ENCODE assay signal across 9 cellular contexts in the genomic region with DNA sequence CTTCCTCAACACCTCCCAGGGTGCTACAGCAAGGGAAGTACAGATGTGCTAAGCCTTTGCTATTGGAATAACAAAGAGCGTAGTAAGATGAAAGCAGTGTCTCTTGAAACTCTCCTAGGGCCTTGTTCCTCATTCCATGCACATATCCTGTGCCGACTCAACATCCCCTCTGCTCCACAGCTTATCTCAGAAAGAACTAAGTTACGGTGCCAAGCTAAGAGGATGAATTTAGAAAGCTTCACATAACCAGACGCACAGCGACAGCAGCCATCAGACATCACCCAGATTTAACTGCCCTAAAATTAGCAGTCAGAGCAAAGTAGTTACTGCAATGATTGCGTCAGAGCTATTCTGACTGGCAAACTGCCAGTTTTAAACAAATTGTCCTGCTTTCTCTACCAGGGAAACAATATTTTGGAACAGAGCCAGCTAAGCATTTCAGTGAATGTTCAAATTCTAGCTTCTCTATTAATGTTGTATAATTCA. TPM values are rescaled to one million over a fixed set of nuclear protein-coding genes. Genes with fewer than 3 reads are reported as not detected.
DNase-seq lines count a peak whose midpoint lies in the region; ATAC-seq, FAIRE-seq and TF ChIP-seq lines count a peak whose summit lies in the region.
"Had no signal": no experiment of that assay in that cellular context is flagged by ENCODE, and none has a peak within 500 bp of the region (broad histone marks: within the 10 kb centered on the region; RNA-seq: fewer than 3 reads in every experiment).

No MANE protein-coding gene starts in this region.

- CTCF ChIA-PET in HepG2 (lab: Yijun Ruan, JAX; ENCODE audit: low intra/inter-chr PET ratio, low total read pairs), result no interaction called here
- CTCF ChIA-PET in CD4-positive, alpha-beta T cell (lab: Charles Lee), result no interaction called here

- H4K20me1 ChIP-seq in GM23248 (ENCODE audit: insufficient read depth) (no peaks in the 10 kb centered on the region), HepG2 (ENCODE audit: insufficient read depth, low read length) (no peaks in the 10 kb centered on the region)

- H3K79me2 ChIP-seq in GM23248 (ENCODE audit: insufficient read depth) (no peaks in the 10 kb centered on the region), HepG2 (ENCODE audit: insufficient read depth, low read length) (no peaks in the 10 kb centered on the region)

- BruUV-seq in HepG2 (replicated peaks; lab: Mats Ljungman, UMichigan), result no TSS peak

- no peaks in the 10 kb centered on the region for H3K36me3 ChIP-seq in GM23248 (ENCODE audit: low read depth)
- no peaks in the 10 kb centered on the region for H3K36me3 ChIP-seq in HepG2 (replicated peaks in 1 of 2; ENCODE audit: control insufficient read depth in 1 of 2, insufficient read depth in 2 of 2, low read length in 2 of 2)
- no peaks in the 10 kb centered on the region for H3K36me3 ChIP-seq in upper lobe of left lung

- no peaks in the 10 kb centered on the region for H3K9me3 ChIP-seq in GM23248 (ENCODE audit: low read depth)
- no peaks in the 10 kb centered on the region for H3K9me3 ChIP-seq in HepG2 (ENCODE audit: low read length)
- no peaks in the 10 kb centered on the region for H3K9me3 ChIP-seq in upper lobe of left lung
- H3K9me3 ChIP-seq in CD4-positive, alpha-beta T cell (ENCODE audit: control insufficient read depth, low read length), result no peaks in the 10 kb centered on the region

- peaks cover 15% of the 10 kb centered on the region for H3K4me1 Mint-ChIP-seq in chondrocyte (ENCODE audit: low read depth)
- H3K4me1 Mint-ChIP-seq in CD4-positive, alpha-beta T cell (ENCODE audit: low read depth), result no peaks in the 10 kb centered on the region
- H3K4me1 Mint-ChIP-seq in natural killer cell, result no peaks in the 10 kb centered on the region

- no peak overlapping the region for H3K9ac ChIP-seq in GM23248
- H3K9ac ChIP-seq in HepG2 (ENCODE audit: insufficient read depth, low read depth, low read length), result no peak overlapping the region

- no peak overlapping the region for H2AFZ ChIP-seq in GM23248
- no peak overlapping the region for H2AFZ ChIP-seq in HepG2 (ENCODE audit: low read length)

- peak overlapping the region; percentile 95 for H3K27ac Mint-ChIP-seq in chondrocyte (ENCODE audit: unreplicated experiment)
- H3K27ac Mint-ChIP-seq in CD4-positive, alpha-beta T cell, result no peak overlapping the region
- no peak overlapping the region for H3K27ac Mint-ChIP-seq in natural killer cell

- H3K4me3 Mint-ChIP-seq in chondrocyte (ENCODE audit: unreplicated experiment), result peak overlapping the region; percentile 32
- H3K4me3 Mint-ChIP-seq in CD4-positive, alpha-beta T cell, result no peak overlapping the region
- H3K4me3 Mint-ChIP-seq in natural killer cell, result no peak overlapping the region

- no peaks in the 10 kb centered on the region for H3F3A ChIP-seq in GM23248 (ENCODE audit: insufficient read depth)

- POLR2A ChIA-PET in HepG2 (lab: Yijun Ruan, JAX), result no interaction called here
- POLR2A ChIA-PET in CD4-positive, alpha-beta T cell (lab: Charles Lee), result no interaction called here

- H3K9me3 Mint-ChIP-seq in chondrocyte (ENCODE audit: low read depth) (no peaks in the 10 kb centered on the region), natural killer cell (no peaks in the 10 kb centered on the region)
- no peaks in the 10 kb centered on the region for H3K9me3 Mint-ChIP-seq in CD4-positive, alpha-beta T cell

- no peak for TF ChIP-seq RAD21 in HepG2 (CRISPR knock-in tag; IDR thresholded peaks at IDR 0.05)

- TF ChIP-seq POLR2A in HepG2 (IDR thresholded peaks at IDR 0.05; ENCODE audit: insufficient read depth in 1 of 2, low read depth in 2 of 2, low read length in 2 of 2), result no peak
- TF ChIP-seq POLR2A in upper lobe of left lung (IDR thresholded peaks at IDR 0.05), result no peak

- no peak overlapping the region for H3K4me3 ChIP-seq in GM23248
- H3K4me3 ChIP-seq in HepG2 (replicated peaks in 1 of 3; ENCODE audit: insufficient read depth in 1 of 3, low read depth in 2 of 3, low read length in 3 of 3), result no peak overlapping the region
- H3K4me3 ChIP-seq in upper lobe of left lung, result no peak overlapping the region

- H3K9me2 ChIP-seq in GM23248 (ENCODE audit: insufficient read depth), result no peaks in the 10 kb centered on the region

- TF ChIP-seq CTCF in chondrocyte (IDR thresholded peaks at IDR 0.05), result no peak
- no peak for TF ChIP-seq CTCF in HepG2 (CRISPR knock-in tag; IDR thresholded peaks at IDR 0.05)
- no peak for TF ChIP-seq CTCF in upper lobe of left lung (IDR thresholded peaks at IDR 0.05)
- TF ChIP-seq CTCF in CD4-positive, alpha-beta T cell (IDR thresholded peaks at IDR 0.05), result no peak
- TF ChIP-seq CTCF in natural killer cell (IDR thresholded peaks at IDR 0.05), result no peak

- no peak for FAIRE-seq in HepG2 (lab: Jason Lieb, UNC)
- FAIRE-seq: GM18507 had no signal

- ATAC-seq in HepG2 (no peak), upper lobe of left lung (ENCODE audit: low FRiP score in 2 of 2) (peak; percentile 73 to 74), HG02884 (IDR thresholded peaks at IDR 0.05; ENCODE audit: unreplicated experiment) (no peak), natural killer cell (no peak)
- ATAC-seq in CD4-positive, alpha-beta T cell (ENCODE audit: poor library complexity), result no peak

- H3K27ac ChIP-seq in GM23248 (no peak overlapping the region), HepG2 (ENCODE audit: extremely low read length, insufficient read depth, low read length) (no peak overlapping the region), upper lobe of left lung (peak overlapping the region; percentile 3 to 83 (median 70))
- H3K27ac ChIP-seq in CD4-positive, alpha-beta T cell (ENCODE audit: low read depth, low read length), result no peak overlapping the region

- H3K4me2 ChIP-seq in GM23248 (ENCODE audit: unreplicated experiment) (no peak overlapping the region), HepG2 (ENCODE audit: low read depth, low read length) (no peak overlapping the region)

- in situ Hi-C loops in GM23248 (cut with MboI) (no loop called here), HepG2 (cut with HindIII; ENCODE audit: extremely low pct_ligation_motif_present, low pct_unique_long_range_greater_than_20kb) (no loop called here)

- H3K27me3 Mint-ChIP-seq in chondrocyte (ENCODE audit: low read depth) (no peaks in the 10 kb centered on the region), natural killer cell (ENCODE audit: low read depth in 2 of 2) (peaks cover 23 to 49% of the 10 kb centered on the region in 2 donors)
- no peaks in the 10 kb centered on the region for H3K27me3 Mint-ChIP-seq in CD4-positive, alpha-beta T cell

- peak; percentile 42 for DNase-seq in GM23248
- DNase-seq in NCI-H446 (lab: John Stamatoyannopoulos, UW), result peak; percentile 82 to 93
- DNase-seq in chondrocyte (ENCODE audit: low spot score), result no peak
- DNase-seq in HepG2 (ENCODE audit: low spot score), result no peak
- DNase-seq in upper lobe of left lung, result peak in 1 of 2 donors; percentile 47
- no peak for DNase-seq in CD4-positive, alpha-beta T cell
- no peak for DNase-seq in natural killer cell

- H3K36me3 Mint-ChIP-seq in chondrocyte (ENCODE audit: low read depth), result no peaks in the 10 kb centered on the region
- H3K36me3 Mint-ChIP-seq in CD4-positive, alpha-beta T cell (ENCODE audit: low read depth), result no peaks in the 10 kb centered on the region
- H3K36me3 Mint-ChIP-seq in natural killer cell, result no peaks in the 10 kb centered on the region

- WGBS in GM23248 (ENCODE audit: low coverage in 1 of 2, low lambda C conversion rate in 2 of 2, missing lambda C conversion rate in 2 of 2), 2 experiments, result 52 to 58% methylated on average over 6 of the region's 6 CpGs
- WGBS in HepG2 (ENCODE audit: low lambda C conversion rate), result 33% methylated on average over 6 of the region's 6 CpGs
- WGBS in upper lobe of left lung, 2 donors, result 2 to 10% methylated on average over 6 of the region's 6 CpGs

- TF ChIP-seq EP300 in HepG2 (IDR thresholded peaks at IDR 0.05; ENCODE audit: low read depth in 2 of 2, low read length in 2 of 2) (no peak), HepG2 (CRISPR knock-in tag; IDR thresholded peaks at IDR 0.05; ENCODE audit: borderline replicate concordance) (no peak), upper lobe of left lung (IDR thresholded peaks at IDR 0.05) (peak in 1 of 4 donors; percentile 54)

- intact Hi-C loops in HepG2 (cut with micrococcal nuclease; ENCODE audit: unreplicated experiment) (no loop called here), natural killer cell (cut with micrococcal nuclease) (no loop called here)
- intact Hi-C loops in CD4-positive, alpha-beta T cell (cut with DNase I, micrococcal nuclease), result no loop called here

- no peaks in the 10 kb centered on the region for H3K27me3 ChIP-seq in GM23248 (replicated peaks; ENCODE audit: insufficient read depth)
- peaks cover 2 to 17% of the 10 kb centered on the region in 2 experiments; a peak in 2 of 5 replicates for H3K27me3 ChIP-seq in HepG2 (ENCODE audit: control insufficient read depth in 1 of 2, insufficient read depth in 2 of 2, low read length in 2 of 2)
- H3K27me3 ChIP-seq in upper lobe of left lung, result no peaks in the 10 kb centered on the region
- no peaks in the 10 kb centered on the region for H3K27me3 ChIP-seq in CD4-positive, alpha-beta T cell (ENCODE audit: control insufficient read depth, insufficient read depth, low read length)

- H3K4me1 ChIP-seq in GM23248 (ENCODE audit: insufficient read depth), result peaks cover 12% of the 10 kb centered on the region; the same call in 1 of the 2 replicates
- no peaks in the 10 kb centered on the region for H3K4me1 ChIP-seq in HepG2 (ENCODE audit: insufficient read depth, low read length)
- H3K4me1 ChIP-seq in upper lobe of left lung, result peaks cover 44 to 56% (median 46%) of the 10 kb centered on the region in 4 donors

RNA-seq across cellular contexts. Expression of a gene that starts 9.5 kb away (rescaled TPM):
- total RNA-seq in GM23248 (2014; rRNA removed; shearing (Covaris generic)), result 4.4 and 5.9 TPM in 2 replicates
- polyA plus RNA-seq in GM23248 (2016; fragmentation: Nextera tagmentation; extraction: Ambion mirVana), result 0.82 and 1.1 TPM in 2 replicates
- total RNA-seq in chondrocyte, result 8.9 to 9.5 TPM (median 9.0 TPM) in 3 replicates
- 0.03 TPM in 1 of 2 replicates, not detected in the other for total RNA-seq in HepG2 (2016; rRNA removed; fragmentation: Illumina TruSeq; extraction: Trizol)
- not detected in 2 replicates for total RNA-seq in HepG2 (2016; cell fraction: cytosol; rRNA removed; fragmentation: Illumina TruSeq; extraction: Trizol; ENCODE audit: low read depth)
- not detected in 2 replicates for total RNA-seq in HepG2 (2016; cell fraction: insoluble cytoplasmic fraction; rRNA removed; fragmentation: Illumina TruSeq; extraction: Trizol)
- 0.03 TPM in 1 of 2 replicates, not detected in the other for total RNA-seq in HepG2 (2016; cell fraction: membrane; rRNA removed; fragmentation: Illumina TruSeq; extraction: Trizol)
- not detected in 2 replicates for total RNA-seq in HepG2 (2016; cell fraction: nucleus; rRNA removed; fragmentation: Illumina TruSeq; extraction: Trizol)
- polyA plus RNA-seq in HepG2 (2011; rRNA removed), result 0.01 and 0.03 TPM in 2 replicates
- polyA plus RNA-seq in HepG2 (2011; cell fraction: cytosol; rRNA removed), result 0.01 TPM in 1 of 2 replicates, not detected in the other
- polyA plus RNA-seq in HepG2 (2011; cell fraction: nucleus; rRNA removed), result 0.05 TPM in 1 of 2 replicates, not detected in the other
- not detected in 2 replicates for polyA plus RNA-seq in HepG2 (2012)
- not detected in 2 replicates for polyA plus RNA-seq in HepG2 (2016; cell fraction: cytosol; fragmentation: Illumina TruSeq; extraction: Trizol; ENCODE audit: low read depth)
- not detected in 2 replicates for polyA plus RNA-seq in HepG2 (2016; cell fraction: insoluble cytoplasmic fraction; fragmentation: Illumina TruSeq; extraction: Trizol; ENCODE audit: low read depth)
- not detected in 2 replicates for polyA plus RNA-seq in HepG2 (2016; cell fraction: membrane; fragmentation: Illumina TruSeq; extraction: Trizol; ENCODE audit: low read depth)
- polyA plus RNA-seq in HepG2 (2016; cell fraction: nucleus; fragmentation: Illumina TruSeq; extraction: Trizol; ENCODE audit: insufficient read depth, low read depth), result not detected in 2 replicates
- 0.77 TPM in 1 of 2 replicates, not detected in the other for polyA minus RNA-seq in HepG2 (2011; rRNA and poly(A)+ RNA removed; ENCODE audit: low replicate concordance)
- polyA minus RNA-seq in HepG2 (2011; cell fraction: cytosol; rRNA and poly(A)+ RNA removed), result not detected in 2 replicates
- polyA minus RNA-seq in HepG2 (2011; cell fraction: nucleus; rRNA and poly(A)+ RNA removed), result not detected in 2 replicates
- total RNA-seq in upper lobe of left lung, result 10 to 100 TPM; 23.3 to 51.3 (median 34.2) TPM
- 1 to 10 TPM; 1.8 to 1.9 TPM for total RNA-seq in CD4-positive, alpha-beta T cell
- 1 to 10 TPM; 1.5 to 2.3 (median 1.6) TPM for total RNA-seq in natural killer cell

Comparison
In these comparisons a context has a peak if more than half of its experiments do, and no peak if none do; other contexts are left out.
1. DNase-seq: peak in GM23248 (single experiment) and NCI-H446 (2 of 2); none in chondrocyte (single experiment), HepG2 (single experiment), CD4-positive, alpha-beta T cell (0 of 10) and natural killer cell (single experiment).
2. H3K27ac ChIP-seq: peak in upper lobe of left lung (4 of 4); none in GM23248 (single experiment), HepG2 (single experiment) and CD4-positive, alpha-beta T cell (single experiment).
3. ATAC-seq: peak in upper lobe of left lung (2 of 2); none in HepG2 (single experiment), HG02884 (single experiment), CD4-positive, alpha-beta T cell (single experiment) and natural killer cell (0 of 3).